ENCODE assay signal across 22 cellular contexts in genomic region chr1:193661385-193661784, GRCh38.
"Had no signal": no experiment of that assay in that cellular context is flagged by ENCODE, and none has a peak within 500 bp of the region (broad histone marks: within the 10 kb centered on the region; RNA-seq: fewer than 3 reads in every experiment).

No MANE protein-coding gene starts in this region.

- H3K4me1 ChIP-seq: colonic mucosa, esophagus squamous epithelium, gastrocnemius medialis, left lung had no signal

- H3K36me3 ChIP-seq: colonic mucosa, esophagus squamous epithelium, gastrocnemius medialis, heart right ventricle, left lung, lower lobe of right lung had no signal

- DNase-seq: colonic mucosa; cortex of kidney; effector CD8-positive, alpha-beta T cell; effector memory CD8-positive, alpha-beta T cell; endodermal cell; erythroblast; esophagus squamous epithelium; foreskin melanocyte; gastrocnemius medialis; glutamatergic neuron; head of caudate nucleus; heart right ventricle; hippocampal formation; left cardiac atrium; left lung; left ventricle myocardium superior; lower lobe of right lung; mesendoderm; midbrain; naive thymus-derived CD4-positive, alpha-beta T cell had no signal

- H3K4me3 ChIP-seq: colonic mucosa, esophagus squamous epithelium, gastrocnemius medialis, heart right ventricle, left lung, lower lobe of right lung had no signal

- H3K27ac ChIP-seq: colonic mucosa, epithelial cell of prostate, esophagus squamous epithelium, gastrocnemius medialis, left lung, lower lobe of right lung had no signal

- H3K27me3 ChIP-seq: colonic mucosa, esophagus squamous epithelium, gastrocnemius medialis, heart right ventricle, left lung had no signal

- H3K9me3 ChIP-seq: colonic mucosa, esophagus squamous epithelium, gastrocnemius medialis, heart right ventricle, left lung, lower lobe of right lung had no signal

- ATAC-seq: effector memory CD8-positive, alpha-beta T cell; esophagus mucosa; gastrocnemius medialis; left cardiac atrium; left lung; lower lobe of right lung; naive thymus-derived CD4-positive, alpha-beta T cell had no signal
